Comparison of ENCODE assay signal across 22 cellular contexts in the genomic region with DNA sequence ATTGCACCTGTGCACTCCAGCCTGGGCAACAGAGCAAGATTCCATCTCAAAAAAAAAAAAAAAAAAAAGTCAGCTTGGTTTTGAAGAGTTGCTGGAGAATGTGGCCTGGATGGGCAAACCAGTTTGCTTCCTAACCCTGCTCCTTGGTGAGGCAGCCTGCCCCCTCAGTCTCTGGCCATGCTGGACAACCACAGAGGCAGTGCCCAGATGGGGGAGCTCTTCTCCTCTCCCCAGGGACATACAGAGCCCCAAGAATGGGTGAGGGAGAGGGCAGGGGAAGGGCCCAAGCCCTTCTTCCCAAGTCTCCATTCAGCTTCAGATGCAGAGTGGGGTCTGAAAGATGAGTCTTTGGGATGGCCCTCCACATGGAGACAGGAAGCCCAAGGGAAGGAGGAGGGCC. TPM values are rescaled to one million over a fixed set of nuclear protein-coding genes. Genes with fewer than 3 reads are reported as not detected.
DNase-seq lines count a peak whose midpoint lies in the region; ATAC-seq, FAIRE-seq and TF ChIP-seq lines count a peak whose summit lies in the region.
"Had no signal": no experiment of that assay in that cellular context is flagged by ENCODE, and none has a peak within 500 bp of the region (broad histone marks: within the 10 kb centered on the region; RNA-seq: fewer than 3 reads in every experiment).

No MANE protein-coding gene starts in this region.

- no peak overlapping the region for H4K91ac ChIP-seq in IMR-90 (ENCODE audit: insufficient read depth, low read depth, low read length)

- no peak overlapping the region for H2AK5ac ChIP-seq in IMR-90 (ENCODE audit: low read depth, low read length)

- POLR2A ChIA-PET in IMR-90 (lab: Charles Lee; ENCODE audit: unreplicated experiment), result no interaction called here

- no peak overlapping the region for H3K4ac ChIP-seq in IMR-90 (ENCODE audit: low read depth, low read length)

- H3K9me1 ChIP-seq in IMR-90 (ENCODE audit: insufficient read depth, low read length), result peaks cover 5% of the 10 kb centered on the region

- H4K20me1 ChIP-seq in IMR-90 (ENCODE audit: insufficient read depth, low read length), result peaks cover 21% of the 10 kb centered on the region

- no peak for TF ChIP-seq RAD21 in IMR-90 (IDR thresholded peaks at IDR 0.05; ENCODE audit: low read length)

- H2BK5ac ChIP-seq in IMR-90 (ENCODE audit: low read depth, low read length, poor library complexity, severe bottlenecking), result no peak overlapping the region

- no peak overlapping the region for H2AK9ac ChIP-seq in IMR-90 (replicated peaks; ENCODE audit: low read depth, low read length, poor library complexity)

- peak; percentile 19 for DNase-seq in DMS114 treated with DMSO at 0.1 percent for 48 hours (lab: John Stamatoyannopoulos, UW; ENCODE audit: unreplicated experiment)
- no peak for DNase-seq in IMR-90
- peak in 2 of 10 donors; percentile 43 to 45 for DNase-seq in dorsolateral prefrontal cortex
- DNase-seq in medulla oblongata (ENCODE audit: extremely low spot score), result peak; percentile 25
- no peak for DNase-seq in GM12891 (ENCODE audit: insufficient read length, low spot score)
- DNase-seq in kidney, result no peak
- DNase-seq in stimulated activated CD4-positive, alpha-beta T cell treated with anti-CD3 and anti-CD28 coated beads, Interleukin-4, amount 100 ng/mL, for 1 hour, result no peak
- DNase-seq: activated naive CD4-positive, alpha-beta T cell treated with anti-CD3 and anti-CD28 coated beads for 36 hours; activated T-cell treated with anti-CD3 and anti-CD28 coated beads, Interleukin-2, amount 50 U/mL, for 4 hours; aorta; CD8-positive, alpha-beta memory T cell; foreskin melanocyte; NCI-H1417 treated with DMSO at 0.1 percent for 48 hours; NCI-H2171; NCI-H82; retina; T1000 had no signal

- H3K4me1 ChIP-seq in IMR-90 (ENCODE audit: control insufficient read depth, insufficient read depth, low read length), result no peaks in the 10 kb centered on the region
- no peaks in the 10 kb centered on the region for H3K4me1 ChIP-seq in kidney (ENCODE audit: control insufficient read depth in 1 of 2, insufficient read depth in 1 of 2, low read depth in 1 of 2, low read length in 2 of 2)

- in situ Hi-C loops in IMR-90 (cut with MboI; ENCODE audit: low sequenced_read_pairs), result no loop called here

- peak; percentile 28; the same call in 1 of the 2 replicates for ATAC-seq in IMR-90 (ENCODE audit: low read depth)
- ATAC-seq: activated CD4-positive, CD25-positive, alpha-beta regulatory T cell treated with anti-CD3 and anti-CD28 coated beads, Interleukin-2, amount 50 U/mL, for 24 hours; activated T-cell treated with anti-CD3 and anti-CD28 coated beads, Interleukin-2, amount 50 U/mL, for 4 hours; left lobe of liver had no signal

- no peak overlapping the region for H3K18ac ChIP-seq in IMR-90 (ENCODE audit: low read depth, low read length)

- no peak overlapping the region for H4K8ac ChIP-seq in IMR-90 (ENCODE audit: low read depth in 2 of 2, low read length in 2 of 2)

- no peak for TF ChIP-seq POLR2A in IMR-90 (IDR thresholded peaks at IDR 0.05; ENCODE audit: low read depth, low read length)
- TF ChIP-seq POLR2A in GM12891 (IDR thresholded peaks at IDR 0.05; ENCODE audit: low read depth, low read length), result no peak

- H3K9ac ChIP-seq in IMR-90 (ENCODE audit: low read depth, low read length) (no peak overlapping the region), kidney (ENCODE audit: low read length in 2 of 2) (no peak overlapping the region)

- dilution Hi-C loops in IMR-90 (cut with HindIII; ENCODE audit: low sequenced_read_pairs, unreplicated experiment), result no loop called here

- H2BK20ac ChIP-seq in IMR-90 (ENCODE audit: low read depth, low read length), result no peak overlapping the region

- H3K56ac ChIP-seq in IMR-90 (ENCODE audit: extremely low read depth, insufficient read depth, low read length), result no peak overlapping the region

- no peak overlapping the region for H2AFZ ChIP-seq in IMR-90 (replicated peaks; ENCODE audit: low read length, poor library complexity)

- H3K27ac ChIP-seq in IMR-90 (ENCODE audit: insufficient read depth, low read length) (no peak overlapping the region), dorsolateral prefrontal cortex (no peak overlapping the region), kidney (ENCODE audit: low read depth in 2 of 2, low read length in 2 of 2) (no peak overlapping the region)

- H3K36me3 ChIP-seq in IMR-90 (ENCODE audit: control insufficient read depth, insufficient read depth, low read length), result peaks cover 61% of the 10 kb centered on the region
- peaks cover 2 to 8% of the 10 kb centered on the region in 2 donors for H3K36me3 ChIP-seq in kidney (ENCODE audit: control insufficient read depth in 1 of 2, insufficient read depth in 2 of 2, low read length in 2 of 2)
- H3K36me3 ChIP-seq: neutrophil had no signal

- FAIRE-seq in GM12891 (lab: Jason Lieb, UNC) (no peak), kidney (lab: Jason Lieb, UNC) (no peak)
- FAIRE-seq: colon, endometrium had no signal

- H3K27me3 ChIP-seq in IMR-90 (ENCODE audit: control insufficient read depth, insufficient read depth, low read length) (no peaks in the 10 kb centered on the region), dorsolateral prefrontal cortex (no peaks in the 10 kb centered on the region)

- no peak overlapping the region for H3K23ac ChIP-seq in IMR-90 (ENCODE audit: low read depth, low read length)

- intact Hi-C loops in IMR-90 (cut with micrococcal nuclease), result no loop called here
- intact Hi-C loops in dorsolateral prefrontal cortex (cut with DNase I), result loop anchor here in 1 of 2 donors (5.0 kb wide), 1 partner anchor 195 kb away; no protein-coding TSS in a partner anchor
- intact Hi-C loops in kidney (cut with DNase I), result no loop called here

- no peak overlapping the region for H2BK120ac ChIP-seq in IMR-90 (ENCODE audit: low read depth, low read length)

- CTCF ChIA-PET in IMR-90 (lab: Yijun Ruan, JAX), result interaction anchor here (0.6 kb wide), 1 partner anchor 150 kb away, joined by 3 read pairs; no protein-coding TSS in a partner anchor

- no TSS peak for BruUV-seq in IMR-90 (replicated peaks; lab: Mats Ljungman, UMichigan)

- H3K4me3 ChIP-seq in IMR-90 (ENCODE audit: insufficient read depth, low read depth, low read length) (no peak overlapping the region), dorsolateral prefrontal cortex (no peak overlapping the region), kidney (ENCODE audit: low read length in 2 of 2) (no peak overlapping the region)

- TF ChIP-seq CTCF in IMR-90 (conservative IDR thresholded peaks at IDR 0.05; ENCODE audit: low read depth, low read length), result no peak
- TF ChIP-seq CTCF in dorsolateral prefrontal cortex (IDR thresholded peaks at IDR 0.05 in 54 of 56, conservative IDR thresholded peaks at IDR 0.05 in 2 of 56; ENCODE audit: low read depth in 1 of 56, partially characterized antibody in 56 of 56), result peak in 31 of 56 donors; percentile 9 to 53 (median 23)
- no peak for TF ChIP-seq CTCF in kidney (IDR thresholded peaks at IDR 0.05; ENCODE audit: borderline replicate concordance, extremely low read depth, insufficient read depth)

- H3K14ac ChIP-seq in IMR-90 (replicated peaks; ENCODE audit: low read depth, low read length), result no peak overlapping the region

- no peak overlapping the region for H2BK15ac ChIP-seq in IMR-90 (ENCODE audit: low read depth, low read length)

- H4K5ac ChIP-seq in IMR-90 (ENCODE audit: low read depth, low read length), result no peak overlapping the region

- H3K4me2 ChIP-seq in IMR-90 (ENCODE audit: low read depth, low read length), result no peak overlapping the region

- peaks cover 15 to 23% of the 10 kb centered on the region in 2 experiments for H3K79me1 ChIP-seq in IMR-90 (ENCODE audit: low read depth in 1 of 2, low read length in 2 of 2)

- H3K9me3 ChIP-seq in IMR-90 (ENCODE audit: control insufficient read depth, insufficient read depth, low read length) (no peaks in the 10 kb centered on the region), kidney (ENCODE audit: control insufficient read depth in 1 of 2, low read length in 2 of 2) (no peaks in the 10 kb centered on the region)
- H3K9me3 ChIP-seq: neutrophil had no signal

TF ChIP-seq in IMR-90, 13 proteins besides CTCF, POLR2A, EP300 and RAD21:
- no peak for TF ChIP-seq CHD1 (IDR thresholded peaks at IDR 0.05; ENCODE audit: low read depth, low read length)

TF ChIP-seq in GM12891, 5 proteins besides CTCF, POLR2A, EP300 and RAD21:
- no peak for TF ChIP-seq PAX5 (IDR thresholded peaks at IDR 0.05; ENCODE audit: insufficient read depth, low read length, severe bottlenecking)
- no peak for TF ChIP-seq POLR2AphosphoS5 (IDR thresholded peaks at IDR 0.05; ENCODE audit: low read depth, low read length)
- TF ChIP-seq TAF1 (IDR thresholded peaks at IDR 0.05; ENCODE audit: low read depth, low read length), result no peak
- TF ChIP-seq POU2F2 (IDR thresholded peaks at IDR 0.05; ENCODE audit: low read depth, low read length), result no peak
- no peak for TF ChIP-seq SPI1 (IDR thresholded peaks at IDR 0.05; ENCODE audit: low read depth, low read length)
TF ChIP-seq in GM12891: peak in this region for 0.

RNA-seq across cellular contexts. Expression of a gene that starts 27.9 kb away (rescaled TPM):
- total RNA-seq in IMR-90 (2012; rRNA removed) (30.8 and 37.5 TPM in 2 replicates), dorsolateral prefrontal cortex (10 to 100 TPM; 13.7 to 51.4 (median 30.0) TPM), kidney (31.5 TPM)
- polyA plus RNA-seq in IMR-90 (2012; rRNA removed) (149 and 150 TPM in 2 replicates), kidney (ENCODE audit: insufficient read depth, low read depth, low replicate concordance) (25.0 TPM)
- polyA plus RNA-seq in IMR-90 (2012; cell fraction: cytosol; rRNA removed), result 58.7 and 100 TPM in 2 replicates
- polyA plus RNA-seq in IMR-90 (2012; cell fraction: nucleus; rRNA removed; ENCODE audit: low replicate concordance), result 95.5 and 121 TPM in 2 replicates
- 1.2 TPM for polyA plus RNA-seq in GM12891 (2012; ENCODE audit: low read depth, missing spikeins)
- polyA plus RNA-seq: CD8-positive, alpha-beta memory T cell had no signal

RNA-seq across cellular contexts. Expression of a gene that starts 41.0 kb away (rescaled TPM):
- total RNA-seq in IMR-90 (2012; rRNA removed) (under 0.01 and 0.18 TPM in 2 replicates), dorsolateral prefrontal cortex (100 to 1,000 TPM in 55 of 120 experiments, 10 to 100 TPM in 65; 39.7 to 181 (median 97.6) TPM), kidney (4.2 TPM)
- polyA plus RNA-seq in IMR-90 (2012; rRNA removed) (0.34 and 0.49 TPM in 2 replicates), kidney (ENCODE audit: insufficient read depth, low read depth, low replicate concordance) (39.6 TPM)
- polyA plus RNA-seq in IMR-90 (2012; cell fraction: cytosol; rRNA removed), result 0.34 and 0.42 TPM in 2 replicates
- 0.50 and 0.52 TPM in 2 replicates for polyA plus RNA-seq in IMR-90 (2012; cell fraction: nucleus; rRNA removed; ENCODE audit: low replicate concordance)
- polyA plus RNA-seq in GM12891 (2012; ENCODE audit: low read depth, missing spikeins), result not detected
- total RNA-seq: activated naive CD4-positive, alpha-beta T cell treated with anti-CD3 and anti-CD28 coated beads for 36 hours; activated T-cell treated with anti-CD3 and anti-CD28 coated beads, Interleukin-2, amount 50 U/mL, for 4 hours; CD8-positive, alpha-beta memory T cell had no signal
- polyA plus RNA-seq: CD8-positive, alpha-beta memory T cell had no signal

Comparison
In these comparisons a context has a peak if more than half of its experiments do, and no peak if none do; other contexts are left out.
1. DNase-seq: peak in DMS114 treated with DMSO at 0.1 percent for 48 hours (single experiment) and medulla oblongata (single experiment); none in IMR-90 (single experiment), GM12891 (single experiment), kidney (single experiment) and stimulated activated CD4-positive, alpha-beta T cell treated with anti-CD3 and anti-CD28 coated beads, Interleukin-4, amount 100 ng/mL, for 1 hour (single experiment).
2. CTCF ChIP-seq: peak in dorsolateral prefrontal cortex (31 of 56); none in IMR-90 (single experiment) and kidney (single experiment).